ENCODE assay signal across 9 cellular contexts in genomic region chr18:9104244-9104901, GRCh38. TPM values are rescaled to one million over a fixed set of nuclear protein-coding genes. Genes with fewer than 3 reads are reported as not detected.
DNase-seq lines count a peak whose midpoint lies in the region; ATAC-seq and TF ChIP-seq lines count a peak whose summit lies in the region.
"Had no signal": no experiment of that assay in that cellular context is flagged by ENCODE, and none has a peak within 500 bp of the region (broad histone marks: within the 10 kb centered on the region; RNA-seq: fewer than 3 reads in every experiment).

No MANE protein-coding gene starts in this region.

- POLR2A ChIA-PET in activated CD8-positive, alpha-beta T cell treated with anti-CD3 and anti-CD28 coated beads, Interleukin-2, amount 10 ng/mL, durations not matched to agents 7 days and 5 days (lab: Charles Lee) = interaction anchor here (1.4 to 11.8 kb wide), 7 partner anchors 11 to 38 kb away, joined by 3 to 230 read pairs (median 107); partner anchors contain the start of gene ANKRD12

- peak overlapping the region; percentile 94 for H3K4me3 ChIP-seq in iPS-18a (ENCODE audit: low read length)
- H3K4me3 ChIP-seq in stomach = peak overlapping the region; percentile 62 to 72 (median 66)

- no peaks in the 10 kb centered on the region for H3K9me3 Mint-ChIP-seq in activated CD8-positive, alpha-beta T cell treated with anti-CD3 and anti-CD28 coated beads, Interleukin-2, amount 10 ng/mL, durations not matched to agents 7 days and 5 days (ENCODE audit: insufficient read depth)

- no peak for TF ChIP-seq POLR2A in stomach (IDR thresholded peaks at IDR 0.05)

- H3K4me1 ChIP-seq in iPS-18a (ENCODE audit: control insufficient read depth, low read depth, low read length) (peaks cover 46% of the 10 kb centered on the region), stomach (peaks cover 48 to 75% (median 62%) of the 10 kb centered on the region in 4 donors)

- peaks cover 63% of the 10 kb centered on the region for H3K4me1 Mint-ChIP-seq in activated CD8-positive, alpha-beta T cell treated with anti-CD3 and anti-CD28 coated beads, Interleukin-2, amount 10 ng/mL, durations not matched to agents 7 days and 5 days (ENCODE audit: low read depth)

- 5 to 12% (median 9%) methylated on average over 5 of the region's 5 CpGs for WGBS in stomach, 5 donors

- H3K27me3 ChIP-seq in iPS-18a (ENCODE audit: control insufficient read depth, insufficient read depth, low read length) (no peaks in the 10 kb centered on the region), stomach (no peaks in the 10 kb centered on the region)

- H3K27ac Mint-ChIP-seq in activated CD8-positive, alpha-beta T cell treated with anti-CD3 and anti-CD28 coated beads, Interleukin-2, amount 10 ng/mL, durations not matched to agents 7 days and 5 days = peak overlapping the region; percentile 97

- no peak for TF ChIP-seq EP300 in stomach (IDR thresholded peaks at IDR 0.05)

- H3K36me3 ChIP-seq in iPS-18a (ENCODE audit: control insufficient read depth, low read depth, low read length) (no peaks in the 10 kb centered on the region), stomach (no peaks in the 10 kb centered on the region)

- CTCF ChIA-PET in activated CD8-positive, alpha-beta T cell treated with anti-CD3 and anti-CD28 coated beads, Interleukin-2, amount 10 ng/mL, durations not matched to agents 7 days and 5 days (lab: Charles Lee) = interaction anchor here (0.9 to 6.8 kb wide), 10 partner anchors 9 to 43 kb away, joined by 3 to 54 read pairs (median 6); partner anchors contain the start of gene ANKRD12

- H3K27ac ChIP-seq in iPS-18a (ENCODE audit: low read length) (no peak overlapping the region), stomach (peak overlapping the region in 4 of 5 donors; percentile 97 to 98 (median 97))

- peaks cover 63% of the 10 kb centered on the region for H3K36me3 Mint-ChIP-seq in activated CD8-positive, alpha-beta T cell treated with anti-CD3 and anti-CD28 coated beads, Interleukin-2, amount 10 ng/mL, durations not matched to agents 7 days and 5 days (ENCODE audit: low read depth)

- intact Hi-C loops in stomach (cut with DNase I; ENCODE audit: low total_unique reads) = no loop called here

- TF ChIP-seq CTCF in stomach (IDR thresholded peaks at IDR 0.05) = no peak

- H3K9me3 ChIP-seq in iPS-18a (ENCODE audit: control insufficient read depth, low read depth, low read length) (no peaks in the 10 kb centered on the region), stomach (no peaks in the 10 kb centered on the region)

- H3K27me3 Mint-ChIP-seq in activated CD8-positive, alpha-beta T cell treated with anti-CD3 and anti-CD28 coated beads, Interleukin-2, amount 10 ng/mL, durations not matched to agents 7 days and 5 days (ENCODE audit: low read depth) = no peaks in the 10 kb centered on the region

- peak; percentile 8 for DNase-seq in NCI-H2029 (lab: John Stamatoyannopoulos, UW)
- DNase-seq in NCI-H2029 treated with DMSO at 0.1 percent for 48 hours (lab: John Stamatoyannopoulos, UW) = no peak
- DNase-seq in activated CD8-positive, alpha-beta T cell treated with anti-CD3 and anti-CD28 coated beads, Interleukin-2, amount 10 ng/mL, durations not matched to agents 7 days and 5 days = no peak
- no peak for DNase-seq in stomach
- no peak for DNase-seq in NCI-H524 (lab: John Stamatoyannopoulos, UW)
- no peak for DNase-seq in GM19240 (ENCODE audit: insufficient read length, low spot score)
- DNase-seq: ACHN had no signal

- H3K9ac ChIP-seq in iPS-18a (ENCODE audit: low read length) = peak overlapping the region; percentile 91

- ATAC-seq in activated CD8-positive, alpha-beta T cell treated with anti-CD3 and anti-CD28 coated beads, Interleukin-2, amount 10 ng/mL, durations not matched to agents 7 days and 5 days = no peak
- ATAC-seq in GM21423 (IDR thresholded peaks at IDR 0.05; ENCODE audit: unreplicated experiment) = no peak

- H3K4me3 Mint-ChIP-seq in activated CD8-positive, alpha-beta T cell treated with anti-CD3 and anti-CD28 coated beads, Interleukin-2, amount 10 ng/mL, durations not matched to agents 7 days and 5 days = peak overlapping the region; percentile 89

RNA-seq across cellular contexts. Expression of gene NDUFV2, which starts 1.9 kb away (rescaled TPM):
- total RNA-seq in activated CD8-positive, alpha-beta T cell treated with anti-CD3 and anti-CD28 coated beads, Interleukin-2, amount 10 ng/mL, durations not matched to agents 7 days and 5 days = 100 to 1,000 TPM; 200 to 206 TPM
- 100 to 1,000 TPM in 2 of 5 donors, 10 to 100 TPM in 3; 69.4 to 251 (median 98.2) TPM for total RNA-seq in stomach
- polyA plus RNA-seq in stomach = 100 to 1,000 TPM; 214 to 283 (median 222) TPM

RNA-seq across cellular contexts. Expression of gene ANKRD12, which starts 32.2 kb away (rescaled TPM):
- total RNA-seq in activated CD8-positive, alpha-beta T cell treated with anti-CD3 and anti-CD28 coated beads, Interleukin-2, amount 10 ng/mL, durations not matched to agents 7 days and 5 days = 10 to 100 TPM; 60.8 to 68.9 TPM
- 10 to 100 TPM; 19.1 to 54.5 (median 49.6) TPM for total RNA-seq in stomach
- 10 to 100 TPM in 2 of 3 donors, 1 to 10 TPM in 1; 10.0 to 85.5 (median 14.0) TPM for polyA plus RNA-seq in stomach
